ENCODE assay signal across 27 cellular contexts in genomic region chr9:19303216-19303615, GRCh38.
"Had no signal": no experiment of that assay in that cellular context is flagged by ENCODE, and none has a peak within 500 bp of the region (broad histone marks: within the 10 kb centered on the region; RNA-seq: fewer than 3 reads in every experiment).

No MANE protein-coding gene starts in this region.

- H3K36me3 ChIP-seq: ovary, uterus had no signal

- FAIRE-seq: small intestine had no signal

- H3K27me3 Mint-ChIP-seq: naive thymus-derived CD4-positive, alpha-beta T cell; progenitor cell of endocrine pancreas; stimulated activated memory B cell treated with anti-CD40 and anti-IgM and Interleukin-4, amounts not matched to agents 10 μg/mL and 1 μg/mL and 100 μg/mL, for 72 hours; type B pancreatic cell had no signal

- H2AFZ ChIP-seq: neural progenitor cell, parathyroid adenoma had no signal

- ATAC-seq: naive thymus-derived CD4-positive, alpha-beta T cell; psoas muscle; right cardiac atrium; right lobe of liver; stimulated activated memory B cell treated with anti-CD40 and anti-IgM and Interleukin-4, amounts not matched to agents 10 μg/mL and 1 μg/mL and 100 μg/mL, for 72 hours; stimulated activated naive CD8-positive, alpha-beta T cell treated with anti-CD3 and anti-CD28 coated beads, Interleukin-15, Interleukin-2, amounts not matched to agents 100 U/mL and 50 U/mL, for 24 hours; upper lobe of right lung had no signal

- H3K9ac ChIP-seq: neural progenitor cell, parathyroid adenoma had no signal

- H3K27ac ChIP-seq: neural progenitor cell, ovary, parathyroid adenoma, psoas muscle, right lobe of liver, sigmoid colon, stomach, thoracic aorta, thyroid gland, transverse colon, upper lobe of right lung, uterus had no signal

- H3K4me2 ChIP-seq: neural progenitor cell had no signal

- H3K4me3 ChIP-seq: neural progenitor cell, ovary, psoas muscle, right lobe of liver, sigmoid colon, stomach, thoracic aorta, thyroid gland, transverse colon, upper lobe of right lung, uterus had no signal

- H3K4me1 ChIP-seq: neural progenitor cell, parathyroid adenoma, psoas muscle, right lobe of liver, sigmoid colon, stomach, upper lobe of right lung, uterus had no signal

- H3K79me2 ChIP-seq: parathyroid adenoma had no signal

- H3K27me3 ChIP-seq: neural progenitor cell, ovary, right lobe of liver, sigmoid colon, stomach, thyroid gland, transverse colon, upper lobe of right lung, uterus had no signal

- DNase-seq: naive thymus-derived CD4-positive, alpha-beta T cell; occipital lobe; ovary; posterior cingulate gyrus; psoas muscle; right cardiac atrium; right lobe of liver; sigmoid colon; small intestine; stimulated activated CD4-positive, alpha-beta T cell treated with anti-CD3 and anti-CD28 coated beads, Interleukin-15, amount 100 ng/mL, for 24 hours; stimulated activated CD4-positive, alpha-beta T cell treated with anti-CD3 and anti-CD28 coated beads, Interleukin-2, amount 100 ng/mL, for 24 hours; stimulated activated CD4-positive, alpha-beta T cell treated with anti-CD3 and anti-CD28 coated beads, Interleukin-2, amount 100 ng/mL, for 48 hours; stimulated activated CD4-positive, alpha-beta T cell treated with anti-CD3 and anti-CD28 coated beads, Interleukin-4, amount 100 ng/mL, for 24 hours; stimulated activated naive CD4-positive, alpha-beta T cell; stimulated activated naive CD8-positive, alpha-beta T cell treated with anti-CD3 and anti-CD28 coated beads, Interleukin-15, Interleukin-2, amounts not matched to agents 100 U/mL and 50 U/mL, for 24 hours; stomach; thyroid gland; transverse colon; upper lobe of right lung; uterus had no signal

- H3K9me3 Mint-ChIP-seq: naive thymus-derived CD4-positive, alpha-beta T cell; nephron; neural progenitor cell; stimulated activated memory B cell treated with anti-CD40 and anti-IgM and Interleukin-4, amounts not matched to agents 10 μg/mL and 1 μg/mL and 100 μg/mL, for 72 hours; type B pancreatic cell had no signal

- H3K27ac Mint-ChIP-seq: nephron; neural progenitor cell; progenitor cell of endocrine pancreas; stimulated activated memory B cell treated with anti-CD40 and anti-IgM and Interleukin-4, amounts not matched to agents 10 μg/mL and 1 μg/mL and 100 μg/mL, for 72 hours had no signal

- H3K4me3 Mint-ChIP-seq: naive thymus-derived CD4-positive, alpha-beta T cell; nephron; neural progenitor cell; stimulated activated memory B cell treated with anti-CD40 and anti-IgM and Interleukin-4, amounts not matched to agents 10 μg/mL and 1 μg/mL and 100 μg/mL, for 72 hours; type B pancreatic cell had no signal

- H3K9me3 ChIP-seq: ovary, psoas muscle, right lobe of liver, sigmoid colon, stomach, thoracic aorta, thyroid gland, transverse colon, upper lobe of right lung, uterus had no signal

- H3K4me1 Mint-ChIP-seq: nephron; neural progenitor cell; stimulated activated memory B cell treated with anti-CD40 and anti-IgM and Interleukin-4, amounts not matched to agents 10 μg/mL and 1 μg/mL and 100 μg/mL, for 72 hours had no signal
